8 cellular contexts compared by ENCODE assay signal in genomic region chr12:110583137-110584059, GRCh38. TPM values are rescaled to one million over a fixed set of nuclear protein-coding genes. Genes with fewer than 3 reads are reported as not detected.
DNase-seq lines count a peak whose midpoint lies in the region; ATAC-seq and TF ChIP-seq lines count a peak whose summit lies in the region.

PPTC7 (minus strand) TSS chr12:110583318; CDS start chr12:110583031, 287 bp downstream.

- H3K27ac Mint-ChIP-seq in neural progenitor cell = peak within 1 kb of the TSS; percentile 29

- H3K4me3 ChIP-seq in HEK293 (ENCODE audit: low read depth, low read length) (peak within 1 kb of the TSS; percentile 87), SJSA1 (peak within 1 kb of the TSS; percentile 96), neural progenitor cell (peak within 1 kb of the TSS; percentile 69), stomach smooth muscle (ENCODE audit: low read length in 2 of 2) (peak within 1 kb of the TSS; percentile 95 to 97)

- H3K36me3 ChIP-seq in HEK293 (ENCODE audit: control insufficient read depth in 2 of 2, insufficient read depth in 1 of 2, low read length in 2 of 2) = no peaks in the 10 kb centered on the region; a peak in 1 of 3 replicates
- peaks cover 11% of the 10 kb centered on the region for H3K36me3 ChIP-seq in SJSA1
- H3K36me3 ChIP-seq in neural progenitor cell = no peaks in the 10 kb centered on the region
- no peaks in the 10 kb centered on the region for H3K36me3 ChIP-seq in stomach smooth muscle (ENCODE audit: control insufficient read depth in 2 of 2, insufficient read depth in 2 of 2, low read length in 2 of 2)

- peaks cover 8% of the 10 kb centered on the region for H3K4me1 ChIP-seq in HEK293 (ENCODE audit: control insufficient read depth, insufficient read depth, low read length)
- H3K4me1 ChIP-seq in SJSA1 (replicated peaks) = peaks cover 22% of the 10 kb centered on the region
- peaks cover 18% of the 10 kb centered on the region for H3K4me1 ChIP-seq in foreskin keratinocyte
- H3K4me1 ChIP-seq in neural progenitor cell = peaks cover 21% of the 10 kb centered on the region
- H3K4me1 ChIP-seq in stomach smooth muscle (ENCODE audit: control insufficient read depth, insufficient read depth, low read length) = peaks cover 34% of the 10 kb centered on the region

- DNase-seq in GDM1 (lab: John Stamatoyannopoulos, UW) (peak; percentile 96), MV-4-11 (lab: John Stamatoyannopoulos, UW) (peak; percentile 94), SJSA1 (ENCODE audit: low read depth in 1 of 2, low spot score in 2 of 2) (peak; percentile 80 to 97), foreskin keratinocyte (peak; percentile 77 to 87), neural progenitor cell (ENCODE audit: low spot score) (peak; percentile 99)
- peak; percentile 86 to 96 (median 93) for DNase-seq in activated naive CD4-positive, alpha-beta T cell (lab: John Stamatoyannopoulos, UW)

- no peaks in the 10 kb centered on the region for H3K27me3 Mint-ChIP-seq in neural progenitor cell (ENCODE audit: insufficient read depth, low read depth)

- peak; percentile 86 for ATAC-seq in foreskin keratinocyte

- H3K9me3 Mint-ChIP-seq in neural progenitor cell = no peaks in the 10 kb centered on the region

- POLR2A ChIA-PET in HEK293 (lab: Yijun Ruan, JAX) = no interaction called here

- peaks cover 8% of the 10 kb centered on the region for H3F3A ChIP-seq in neural progenitor cell (ENCODE audit: low read depth)

- TF ChIP-seq CTCF in HEK293 (tag by site-specific recombination; IDR thresholded peaks at IDR 0.05) (no peak), foreskin keratinocyte (conservative IDR thresholded peaks at IDR 0.05) (no peak), neural progenitor cell (IDR thresholded peaks at IDR 0.05) (no peak)

- H3K9me3 ChIP-seq in HEK293 (ENCODE audit: control insufficient read depth, insufficient read depth, low read depth, low read length) = no peaks in the 10 kb centered on the region
- 0 out of 2 replicates have a peak, but pooled peaks cover 2% of the 10 kb centered on the region for H3K9me3 ChIP-seq in SJSA1 (replicated peaks)
- no peaks in the 10 kb centered on the region for H3K9me3 ChIP-seq in neural progenitor cell (ENCODE audit: low read depth)
- H3K9me3 ChIP-seq in stomach smooth muscle (ENCODE audit: control insufficient read depth in 2 of 2, low read length in 2 of 2) = no peaks in the 10 kb centered on the region

- CTCF ChIA-PET in HEK293 (lab: Yijun Ruan, JAX) = no interaction called here

- peak within 1 kb of the TSS; percentile 80 for H3K27ac ChIP-seq in HEK293 (ENCODE audit: extremely low read depth, low read depth, low read length)
- peak within 1 kb of the TSS; percentile 43 for H3K27ac ChIP-seq in SJSA1
- H3K27ac ChIP-seq in foreskin keratinocyte = peak within 1 kb of the TSS; percentile 90
- H3K27ac ChIP-seq in neural progenitor cell = no peak within 1 kb of the TSS
- H3K27ac ChIP-seq in stomach smooth muscle (ENCODE audit: low read length) = peak within 1 kb of the TSS; percentile 81

- peaks cover 45% of the 10 kb centered on the region for H3K79me2 ChIP-seq in neural progenitor cell (ENCODE audit: low read depth)

- peak within 1 kb of the TSS; percentile 97 for H3K4me2 ChIP-seq in neural progenitor cell

- no peaks in the 10 kb centered on the region for H3K27me3 ChIP-seq in SJSA1 (replicated peaks)
- no peaks in the 10 kb centered on the region for H3K27me3 ChIP-seq in foreskin keratinocyte
- H3K27me3 ChIP-seq in neural progenitor cell = peaks cover 14% of the 10 kb centered on the region
- no peaks in the 10 kb centered on the region for H3K27me3 ChIP-seq in stomach smooth muscle (ENCODE audit: control insufficient read depth in 1 of 2, insufficient read depth in 2 of 2, low read length in 2 of 2)

- peak within 1 kb of the TSS; percentile 48 for H2AFZ ChIP-seq in neural progenitor cell (replicated peaks)

- H3K36me3 Mint-ChIP-seq in neural progenitor cell = peaks cover 11% of the 10 kb centered on the region

- peak within 1 kb of the TSS; percentile 34 for H3K9ac ChIP-seq in neural progenitor cell
- peak within 1 kb of the TSS; percentile 77 to 92 for H3K9ac ChIP-seq in stomach smooth muscle (ENCODE audit: low read length in 2 of 2)

- H3K4me3 Mint-ChIP-seq in neural progenitor cell = peak within 1 kb of the TSS; percentile 90

- peaks cover 28% of the 10 kb centered on the region for H3K4me1 Mint-ChIP-seq in neural progenitor cell

- H4K20me1 ChIP-seq in neural progenitor cell (ENCODE audit: low read depth) = peaks cover 40% of the 10 kb centered on the region

TF ChIP-seq in HEK293, 187 proteins besides CTCF, POLR2A, EP300 and RAD21 (continues in another document):
- no peak for TF ChIP-seq GLI4 (tag by site-specific recombination; IDR thresholded peaks at IDR 0.05)
- TF ChIP-seq KLF8 (tag by site-specific recombination; IDR thresholded peaks at IDR 0.05) = peak; percentile 91
- no peak for TF ChIP-seq ZNF561 (tag by site-specific recombination; IDR thresholded peaks at IDR 0.05; ENCODE audit: borderline replicate concordance)
- peak; percentile 35; the same call in 1 of the 2 replicates for TF ChIP-seq ZBTB11 (tag by site-specific recombination; conservative IDR thresholded peaks at IDR 0.05; ENCODE audit: low read depth)
- TF ChIP-seq ZSCAN16 (tag by site-specific recombination; IDR thresholded peaks at IDR 0.05) = no peak
- TF ChIP-seq PBX3 (CRISPR knock-in tag; IDR thresholded peaks at IDR 0.05) = no peak
- TF ChIP-seq ZNF239 (tag by site-specific recombination; IDR thresholded peaks at IDR 0.05) = no peak
- peak; percentile 64 for TF ChIP-seq PATZ1 (tag by site-specific recombination; IDR thresholded peaks at IDR 0.05)
- TF ChIP-seq ZNF350 (tag by site-specific recombination; IDR thresholded peaks at IDR 0.05) = no peak
- peak; percentile 65; the same call in 1 of the 2 replicates for TF ChIP-seq ZNF449 (tag by site-specific recombination; IDR thresholded peaks at IDR 0.05)
- TF ChIP-seq ZNF654 (tag by site-specific recombination; IDR thresholded peaks at IDR 0.05; ENCODE audit: low read depth) = no peak

RNA-seq across cellular contexts. Expression of gene PPTC7, which starts in this region (rescaled TPM):
- total RNA-seq in SJSA1 (2014; rRNA removed; shearing (Covaris generic)) = 4.7 and 5.6 TPM in 2 replicates
- total RNA-seq in foreskin keratinocyte (26.6 and 27.2 TPM in 2 replicates), neural progenitor cell (ENCODE audit: low replicate concordance) (9.1 and 11.2 TPM in 2 replicates)
- polyA plus RNA-seq in foreskin keratinocyte = 9.6 and 12.0 TPM in 2 replicates
